Comparison of ENCODE assay signal across 8 cellular contexts in the genomic region with DNA sequence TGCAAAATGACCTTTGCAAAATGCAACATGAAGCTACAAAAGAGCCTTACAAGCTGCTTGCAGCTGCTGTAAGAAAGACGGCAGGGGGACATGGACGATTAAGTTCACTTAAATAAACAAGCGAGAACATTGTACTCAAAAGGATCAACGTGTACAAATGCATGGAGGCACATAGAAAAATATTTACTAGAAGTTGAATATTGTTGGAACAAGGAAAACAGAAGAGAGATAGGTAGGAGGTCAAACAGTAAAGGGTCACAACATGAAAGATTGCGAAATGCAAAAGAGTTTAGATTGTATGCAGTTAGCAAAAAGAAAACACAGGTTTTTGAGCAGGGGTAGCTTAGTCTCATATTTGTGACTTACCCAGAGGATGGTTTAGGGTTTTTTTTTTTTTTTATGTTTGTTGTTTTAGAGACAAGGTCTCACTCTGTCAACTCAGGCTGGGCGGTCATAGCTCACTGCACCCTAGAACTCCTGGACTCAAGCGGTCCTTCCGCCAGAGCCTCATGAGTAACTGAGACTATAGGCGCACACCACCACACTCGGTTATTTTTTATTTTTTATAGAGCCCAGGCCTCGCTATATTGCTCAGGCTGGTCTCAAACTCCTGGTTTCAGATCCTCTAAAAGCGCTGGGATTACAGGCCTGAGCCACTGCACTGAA. TPM values are rescaled to one million over a fixed set of nuclear protein-coding genes. Genes with fewer than 3 reads are reported as not detected.
A peak's percentile ranks its signal among the peaks of the same experiment; 100 is the strongest.
DNase-seq lines count a peak whose midpoint lies in the region; ATAC-seq and TF ChIP-seq lines count a peak whose summit lies in the region.

No MANE protein-coding gene starts in this region.

- H3K9me3 Mint-ChIP-seq in activated T-helper 2 cell treated with anti-CD3 and anti-CD28 coated beads, Interferon-gamma antibody, Interleukin-2, Interleukin-4, amounts not matched to agents 10 μg/mL and 5 μg/mL and 100 μg/mL, durations not matched to agents 14 hours and 24 hours and 36 hours: no peaks in the 10 kb centered on the region
- no peaks in the 10 kb centered on the region for H3K9me3 Mint-ChIP-seq in natural killer cell

- H3K27ac Mint-ChIP-seq in activated T-helper 2 cell treated with anti-CD3 and anti-CD28 coated beads, Interferon-gamma antibody, Interleukin-2, Interleukin-4, amounts not matched to agents 10 μg/mL and 5 μg/mL and 100 μg/mL, durations not matched to agents 14 hours and 24 hours and 36 hours: peak overlapping the region; percentile 95
- H3K27ac Mint-ChIP-seq in natural killer cell: peak overlapping the region; percentile 91 to 94

- peak overlapping the region; percentile 70 for H3K4me3 ChIP-seq in NB4 (ENCODE audit: low read depth, low read length)

- intact Hi-C loops in activated T-helper 2 cell treated with anti-CD3 and anti-CD28 coated beads, Interferon-gamma antibody, Interleukin-2, Interleukin-4, amounts not matched to agents 10 μg/mL and 5 μg/mL and 100 μg/mL, durations not matched to agents 14 hours and 24 hours and 36 hours (cut with micrococcal nuclease): loop anchor here (10.0 kb wide), 1 partner anchor 1119 kb away; no protein-coding TSS in a partner anchor
- intact Hi-C loops in natural killer cell (cut with micrococcal nuclease): loop anchor here (2.0 to 10.0 kb wide), 2 partner anchors 361 to 399 kb away; partner anchors contain the start of gene TSR2

- no peaks in the 10 kb centered on the region for H3K27me3 Mint-ChIP-seq in activated T-helper 2 cell treated with anti-CD3 and anti-CD28 coated beads, Interferon-gamma antibody, Interleukin-2, Interleukin-4, amounts not matched to agents 10 μg/mL and 5 μg/mL and 100 μg/mL, durations not matched to agents 14 hours and 24 hours and 36 hours (ENCODE audit: low read depth)
- H3K27me3 Mint-ChIP-seq in natural killer cell (ENCODE audit: low read depth in 2 of 2): no peaks in the 10 kb centered on the region

- DNase-seq in COLO668 (lab: John Stamatoyannopoulos, UW; ENCODE audit: unreplicated experiment): peak; percentile 64
- peak; percentile 2 for DNase-seq in NB4 (ENCODE audit: low read depth)
- DNase-seq in activated T-helper 2 cell treated with anti-CD3 and anti-CD28 coated beads, Interferon-gamma antibody, Interleukin-2, Interleukin-4, amounts not matched to agents 10 μg/mL and 5 μg/mL and 100 μg/mL, durations not matched to agents 14 hours and 24 hours and 36 hours (ENCODE audit: low spot score): no peak
- no peak for DNase-seq in natural killer cell

- peaks cover 11% of the 10 kb centered on the region for H3K4me1 Mint-ChIP-seq in activated T-helper 2 cell treated with anti-CD3 and anti-CD28 coated beads, Interferon-gamma antibody, Interleukin-2, Interleukin-4, amounts not matched to agents 10 μg/mL and 5 μg/mL and 100 μg/mL, durations not matched to agents 14 hours and 24 hours and 36 hours (ENCODE audit: low read depth)
- H3K4me1 Mint-ChIP-seq in natural killer cell: peaks cover 7 to 8% of the 10 kb centered on the region in 2 donors

- TF ChIP-seq POLR2A in NB4 (IDR thresholded peaks at IDR 0.05; ENCODE audit: extremely low read depth, insufficient read length): no peak

- peaks cover 10% of the 10 kb centered on the region for H3K36me3 Mint-ChIP-seq in activated T-helper 2 cell treated with anti-CD3 and anti-CD28 coated beads, Interferon-gamma antibody, Interleukin-2, Interleukin-4, amounts not matched to agents 10 μg/mL and 5 μg/mL and 100 μg/mL, durations not matched to agents 14 hours and 24 hours and 36 hours (ENCODE audit: low read depth)
- no peaks in the 10 kb centered on the region for H3K36me3 Mint-ChIP-seq in natural killer cell

- ATAC-seq in natural killer cell: no peak
- no peak for ATAC-seq in GM18858 (IDR thresholded peaks at IDR 0.05; ENCODE audit: unreplicated experiment)
- no peak for ATAC-seq in GM21529 (IDR thresholded peaks at IDR 0.05; ENCODE audit: unreplicated experiment)
- ATAC-seq in HG02840 (IDR thresholded peaks at IDR 0.05; ENCODE audit: low FRiP score, unreplicated experiment): no peak
- no peak for ATAC-seq in GM21515 (IDR thresholded peaks at IDR 0.05; ENCODE audit: unreplicated experiment)

- H3K4me3 Mint-ChIP-seq in activated T-helper 2 cell treated with anti-CD3 and anti-CD28 coated beads, Interferon-gamma antibody, Interleukin-2, Interleukin-4, amounts not matched to agents 10 μg/mL and 5 μg/mL and 100 μg/mL, durations not matched to agents 14 hours and 24 hours and 36 hours (ENCODE audit: low read depth): peak overlapping the region; percentile 88
- H3K4me3 Mint-ChIP-seq in natural killer cell: no peak overlapping the region

- TF ChIP-seq CTCF in NB4 (IDR thresholded peaks at IDR 0.05; ENCODE audit: low read depth, low read length): no peak
- no peak for TF ChIP-seq CTCF in natural killer cell (IDR thresholded peaks at IDR 0.05)

RNA-seq across cellular contexts. Expression of gene PHF8, which starts 1.4 kb away (rescaled TPM):
- 41.8 and 47.5 TPM in 2 replicates for total RNA-seq in activated T-helper 2 cell treated with anti-CD3 and anti-CD28 coated beads, Interferon-gamma antibody, Interleukin-2, Interleukin-4, amounts not matched to agents 10 μg/mL and 5 μg/mL and 100 μg/mL, durations not matched to agents 14 hours and 24 hours and 36 hours
- 10 to 100 TPM; 55.4 to 74.1 (median 72.6) TPM for total RNA-seq in natural killer cell

Comparison
In these comparisons a context has a peak if more than half of its experiments do, and no peak if none do; other contexts are left out.
1. DNase-seq: peak in COLO668 (single experiment) and NB4 (single experiment); none in activated T-helper 2 cell treated with anti-CD3 and anti-CD28 coated beads, Interferon-gamma antibody, Interleukin-2, Interleukin-4, amounts not matched to agents 10 μg/mL and 5 μg/mL and 100 μg/mL, durations not matched to agents 14 hours and 24 hours and 36 hours (single experiment) and natural killer cell (single experiment).